18 cellular contexts compared by ENCODE assay signal in genomic region chr1:112504666-112505399, GRCh38. TPM values are rescaled to one million over a fixed set of nuclear protein-coding genes. Genes with fewer than 3 reads are reported as not detected.
DNase-seq lines count a peak whose midpoint lies in the region; ATAC-seq and TF ChIP-seq lines count a peak whose summit lies in the region.
"Had no signal": no experiment of that assay in that cellular context is flagged by ENCODE, and none has a peak within 500 bp of the region (broad histone marks: within the 10 kb centered on the region; RNA-seq: fewer than 3 reads in every experiment).

No MANE protein-coding gene starts in this region.

- H3K9me3 Mint-ChIP-seq in nephron, result no peaks in the 10 kb centered on the region

- H3K4me2 ChIP-seq in DOHH2 (ENCODE audit: low read length), result peak overlapping the region; percentile 69
- H3K4me2 ChIP-seq: SK-N-SH had no signal

- TF ChIP-seq POLR2A in GM18505 (IDR thresholded peaks at IDR 0.05; ENCODE audit: borderline replicate concordance, extremely low read depth, insufficient read depth, insufficient read length), result no peak

- H3K4me3 ChIP-seq in DOHH2 (ENCODE audit: low read length), result peak overlapping the region; percentile 48
- no peak overlapping the region for H3K4me3 ChIP-seq in SJCRH30
- H3K4me3 ChIP-seq: HAP-1 had no signal

- no peaks in the 10 kb centered on the region for H3K9me3 ChIP-seq in DOHH2 (ENCODE audit: control insufficient read depth, insufficient read depth, low read length)
- no peaks in the 10 kb centered on the region for H3K9me3 ChIP-seq in SJCRH30 (replicated peaks)
- H3K9me3 ChIP-seq: HAP-1, SK-N-SH had no signal

- ATAC-seq in GM18505 (IDR thresholded peaks at IDR 0.05; ENCODE audit: unreplicated experiment), result no peak

- H3K27ac ChIP-seq in DOHH2 (ENCODE audit: low read depth, low read length) (peak overlapping the region; percentile 58), SJCRH30 (peak overlapping the region; percentile 17; the same call in 1 of the 2 replicates)
- H3K27ac ChIP-seq: HL-60 had no signal

- peak overlapping the region; percentile 90 to 99 (median 97) for H3K27ac Mint-ChIP-seq in nephron
- H3K27ac Mint-ChIP-seq: CD14-positive monocyte had no signal

- DNase-seq in SJCRH30, result no peak
- DNase-seq in retina, result peak; percentile 36
- DNase-seq in SW 1271 (lab: John Stamatoyannopoulos, UW), result no peak
- DNase-seq in germinal center (ENCODE audit: low spot score), result no peak
- no peak for DNase-seq in C1 segment of cervical spinal cord (lab: John Stamatoyannopoulos, UW)
- DNase-seq: DMS79 treated with DMSO at 0.1 percent for 48 hours, NCI-H1417, NCI-H187, NCI-H226, NCI-H526, Right ventricle myocardium superior, SK-N-SH had no signal

- H3K36me3 ChIP-seq in DOHH2 (ENCODE audit: control insufficient read depth, low read length) (no peaks in the 10 kb centered on the region), SJCRH30 (no peaks in the 10 kb centered on the region)
- H3K36me3 ChIP-seq: HAP-1 had no signal

- H3K27me3 Mint-ChIP-seq in nephron (ENCODE audit: low read depth), result peaks cover 81% of the 10 kb centered on the region

- no peaks in the 10 kb centered on the region for H3K9me2 ChIP-seq in DOHH2 (replicated peaks; ENCODE audit: control insufficient read depth, low read length)
- H3K9me2 ChIP-seq: SK-N-SH had no signal

- peaks cover 42% of the 10 kb centered on the region for H3K4me1 Mint-ChIP-seq in nephron

- H4K20me1 ChIP-seq in DOHH2 (ENCODE audit: control insufficient read depth, insufficient read depth, low read depth, low read length), result no peaks in the 10 kb centered on the region

- peak overlapping the region; percentile 67 to 79 (median 73) for H3K4me3 Mint-ChIP-seq in nephron

- H3F3A ChIP-seq in DOHH2 (ENCODE audit: control insufficient read depth, insufficient read depth), result peaks cover 18% of the 10 kb centered on the region

- H3K4me1 ChIP-seq in DOHH2 (ENCODE audit: control insufficient read depth, low read length) (peaks cover 76% of the 10 kb centered on the region), SJCRH30 (peaks cover 20% of the 10 kb centered on the region)

- no peak for TF ChIP-seq CTCF in DOHH2 (IDR thresholded peaks at IDR 0.05; ENCODE audit: low read depth, low read length, poor library complexity, severe bottlenecking)
- TF ChIP-seq CTCF in nephron (IDR thresholded peaks at IDR 0.05; ENCODE audit: unreplicated experiment in 3 of 3), result no peak

- H3K79me2 ChIP-seq in DOHH2 (ENCODE audit: control insufficient read depth, low read length), result no peaks in the 10 kb centered on the region

- H3K36me3 Mint-ChIP-seq in nephron (ENCODE audit: low read depth), result no peaks in the 10 kb centered on the region

- peaks cover 49% of the 10 kb centered on the region for H3K27me3 ChIP-seq in DOHH2 (ENCODE audit: control insufficient read depth, low read length)
- H3K27me3 ChIP-seq in SJCRH30, result no peaks in the 10 kb centered on the region

RNA-seq across cellular contexts. Expression of gene WNT2B, which starts 3.9 kb away (rescaled TPM):
- 0.15 and 0.28 TPM in 2 replicates for total RNA-seq in SJCRH30 (2014; rRNA removed; shearing (Covaris generic))
